In genomic region chr17:19726615-19727376, GRCh38 we compare ENCODE assay signal across 11 cellular contexts. TPM values are rescaled to one million over a fixed set of nuclear protein-coding genes. Genes with fewer than 3 reads are reported as not detected.
DNase-seq lines count a peak whose midpoint lies in the region; ATAC-seq and TF ChIP-seq lines count a peak whose summit lies in the region.
"Had no signal": no experiment of that assay in that cellular context is flagged by ENCODE, and none has a peak within 500 bp of the region (broad histone marks: within the 10 kb centered on the region; RNA-seq: fewer than 3 reads in every experiment).

No MANE protein-coding gene starts in this region.

- ATAC-seq in GM21367 (IDR thresholded peaks at IDR 0.05; ENCODE audit: unreplicated experiment) = no peak

- H3K4me1 Mint-ChIP-seq in CD14-positive monocyte = peaks cover 48% of the 10 kb centered on the region

- H3K27ac ChIP-seq in ascending aorta = peak overlapping the region; percentile 76 to 88
- peak overlapping the region; percentile 94 for H3K27ac ChIP-seq in left ventricle myocardium inferior (replicated peaks)
- peak overlapping the region; percentile 92 for H3K27ac ChIP-seq in rectal smooth muscle tissue (ENCODE audit: low read depth, low read length)

- H3K36me3 Mint-ChIP-seq in CD14-positive monocyte = peaks cover 0 to 6% of the 10 kb centered on the region in 2 donors

- H3K9me3 ChIP-seq in ascending aorta (no peaks in the 10 kb centered on the region), left ventricle myocardium inferior (replicated peaks) (no peaks in the 10 kb centered on the region)

- no peak overlapping the region for H3K4me3 Mint-ChIP-seq in CD14-positive monocyte

- CTCF ChIA-PET in HEK293T (lab: Yijun Ruan, JAX) = interaction anchor here (0.6 to 2.1 kb wide), 4 partner anchors 18 to 50 kb away, joined by 3 to 16 read pairs (median 6); no protein-coding TSS in a partner anchor

- H3K27me3 ChIP-seq in ascending aorta (no peaks in the 10 kb centered on the region), left ventricle myocardium inferior (ENCODE audit: low read depth) (no peaks in the 10 kb centered on the region), rectal smooth muscle tissue (ENCODE audit: control insufficient read depth, insufficient read depth, low read length) (no peaks in the 10 kb centered on the region)

- H3K9ac ChIP-seq in rectal smooth muscle tissue (ENCODE audit: low read length) = no peak overlapping the region

- POLR2A ChIA-PET in HEK293T (lab: Yijun Ruan, JAX) = interaction anchor here (2.1 kb wide), 1 partner anchor 78 kb away, joined by 15 read pairs; the partner anchor contains the start of gene ALDH3A2

- H3K36me3 ChIP-seq in ascending aorta (no peaks in the 10 kb centered on the region), left ventricle myocardium inferior (no peaks in the 10 kb centered on the region), rectal smooth muscle tissue (ENCODE audit: control insufficient read depth, insufficient read depth, low read length) (no peaks in the 10 kb centered on the region)

- no peak for TF ChIP-seq CTCF in CD14-positive monocyte (IDR thresholded peaks at IDR 0.05)
- TF ChIP-seq CTCF in ascending aorta (IDR thresholded peaks at IDR 0.05) = no peak
- TF ChIP-seq CTCF in left ventricle myocardium inferior (IDR thresholded peaks at IDR 0.05; ENCODE audit: borderline replicate concordance) = no peak

- peaks cover 12 to 17% of the 10 kb centered on the region in 2 donors for H3K4me1 ChIP-seq in ascending aorta
- peaks cover 44% of the 10 kb centered on the region for H3K4me1 ChIP-seq in left ventricle myocardium inferior
- H3K4me1 ChIP-seq in rectal smooth muscle tissue (ENCODE audit: control insufficient read depth, insufficient read depth, low read length) = peaks cover 22% of the 10 kb centered on the region

- intact Hi-C loops in CD14-positive monocyte (cut with micrococcal nuclease) (loop anchor here (5.0 to 10.0 kb wide), 2 partner anchors 36 to 82 kb away; partner anchors contain the start of gene ALDH3A2 (in 1 of the 2)), ascending aorta (cut with DNase I) (no loop called here), left ventricle myocardium inferior (cut with micrococcal nuclease) (no loop called here)

- H3K4me3 ChIP-seq in ascending aorta (no peak overlapping the region), left ventricle myocardium inferior (no peak overlapping the region), rectal smooth muscle tissue (ENCODE audit: low read length) (no peak overlapping the region)

- H3K27me3 Mint-ChIP-seq in CD14-positive monocyte (ENCODE audit: low read depth in 3 of 3) = peaks cover 0 to 5% (median 0%) of the 10 kb centered on the region in 3 donors

- DNase-seq in CD14-positive monocyte (ENCODE audit: low spot score) (no peak), ascending aorta (ENCODE audit: low spot score in 2 of 2) (no peak), left ventricle myocardium inferior (no peak), HEK293T (ENCODE audit: extremely low spot score) (no peak), cerebellar cortex (ENCODE audit: low spot score) (no peak), kidney tubule cell (ENCODE audit: low spot score) (no peak)
- DNase-seq: NCI-H524 treated with DMSO at 0.1 percent for 48 hours had no signal

- peak overlapping the region in 6 of 7 donors; percentile 26 to 92 (median 68) for H3K27ac Mint-ChIP-seq in CD14-positive monocyte

- H3K9me3 Mint-ChIP-seq in CD14-positive monocyte = peaks cover 0 to 2% (median 0%) of the 10 kb centered on the region in 7 donors

TF ChIP-seq in HEK293T, 16 proteins besides CTCF, POLR2A, EP300 and RAD21:
- TF ChIP-seq HDGF (IDR thresholded peaks at IDR 0.05; ENCODE audit: borderline replicate concordance) (no peak), FOXK2 (IDR thresholded peaks at IDR 0.05) (no peak), NFRKB (IDR thresholded peaks at IDR 0.05) (no peak), CTBP1 (IDR thresholded peaks at IDR 0.05; ENCODE audit: borderline replicate concordance) (no peak), ELF4 (IDR thresholded peaks at IDR 0.05) (no peak), LEF1 (IDR thresholded peaks at IDR 0.05; ENCODE audit: borderline replicate concordance) (no peak), ZNF384 (IDR thresholded peaks at IDR 0.05) (no peak), BHLHE40 (IDR thresholded peaks at IDR 0.05; ENCODE audit: borderline replicate concordance) (no peak), TARDBP (IDR thresholded peaks at IDR 0.05) (no peak), L3MBTL2 (conservative IDR thresholded peaks at IDR 0.05) (no peak), SUZ12 (IDR thresholded peaks at IDR 0.05) (no peak), FOXM1 (IDR thresholded peaks at IDR 0.05; ENCODE audit: borderline replicate concordance) (no peak), ARNT (IDR thresholded peaks at IDR 0.05) (no peak), SP1 (IDR thresholded peaks at IDR 0.05) (no peak), FOXA1 (IDR thresholded peaks at IDR 0.05) (no peak)
- TF ChIP-seq, protein P1, sequence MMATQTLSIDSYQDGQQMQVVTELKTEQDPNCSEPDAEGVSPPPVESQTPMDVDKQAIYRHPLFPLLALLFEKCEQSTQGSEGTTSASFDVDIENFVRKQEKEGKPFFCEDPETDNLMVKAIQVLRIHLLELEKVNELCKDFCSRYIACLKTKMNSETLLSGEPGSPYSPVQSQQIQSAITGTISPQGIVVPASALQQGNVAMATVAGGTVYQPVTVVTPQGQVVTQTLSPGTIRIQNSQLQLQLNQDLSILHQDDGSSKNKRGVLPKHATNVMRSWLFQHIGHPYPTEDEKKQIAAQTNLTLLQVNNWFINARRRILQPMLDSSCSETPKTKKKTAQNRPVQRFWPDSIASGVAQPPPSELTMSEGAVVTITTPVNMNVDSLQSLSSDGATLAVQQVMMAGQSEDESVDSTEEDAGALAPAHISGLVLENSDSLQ (IDR thresholded peaks at IDR 0.05) = no peak

RNA-seq across cellular contexts. Expression of gene SLC47A2, which starts 10.4 kb away (rescaled TPM):
- not detected for polyA plus RNA-seq in CD14-positive monocyte
- total RNA-seq in ascending aorta (not detected), left ventricle myocardium inferior (not detected)
- total RNA-seq: T-helper 2 cell treated with Interferon-gamma antibody and Interleukin-4, amounts not matched to agents 100 ng/mL and 5 ng/mL, for 36 hours had no signal

RNA-seq across cellular contexts. Expression of gene ALDH3A1, which starts 21.3 kb away (rescaled TPM):
- polyA plus RNA-seq in CD14-positive monocyte = not detected
- 14.4 TPM for total RNA-seq in ascending aorta
- not detected for total RNA-seq in left ventricle myocardium inferior
- total RNA-seq: cerebellum; T-helper 2 cell treated with Interferon-gamma antibody and Interleukin-4, amounts not matched to agents 100 ng/mL and 5 ng/mL, for 36 hours had no signal

Comparison
In these comparisons a context has a peak if more than half of its experiments do, and no peak if none do; other contexts are left out.
1. RNA of gene ALDH3A1, which starts 21.3 kb away (total RNA-seq): 14.4 TPM in ascending aorta (single experiment); not detected in left ventricle myocardium inferior (single experiment); every median in the first group is over 10 times any median in the second.
2. intact Hi-C loops: an anchor here in CD14-positive monocyte (5.0 to 10.0 kb wide); none called in ascending aorta and left ventricle myocardium inferior.
3. Peak in every context shown above with its lines, with median percentiles within 50 percentile points of each other: H3K27ac ChIP-seq.